ENCODE assay signal across 7 cellular contexts in the genomic region with DNA sequence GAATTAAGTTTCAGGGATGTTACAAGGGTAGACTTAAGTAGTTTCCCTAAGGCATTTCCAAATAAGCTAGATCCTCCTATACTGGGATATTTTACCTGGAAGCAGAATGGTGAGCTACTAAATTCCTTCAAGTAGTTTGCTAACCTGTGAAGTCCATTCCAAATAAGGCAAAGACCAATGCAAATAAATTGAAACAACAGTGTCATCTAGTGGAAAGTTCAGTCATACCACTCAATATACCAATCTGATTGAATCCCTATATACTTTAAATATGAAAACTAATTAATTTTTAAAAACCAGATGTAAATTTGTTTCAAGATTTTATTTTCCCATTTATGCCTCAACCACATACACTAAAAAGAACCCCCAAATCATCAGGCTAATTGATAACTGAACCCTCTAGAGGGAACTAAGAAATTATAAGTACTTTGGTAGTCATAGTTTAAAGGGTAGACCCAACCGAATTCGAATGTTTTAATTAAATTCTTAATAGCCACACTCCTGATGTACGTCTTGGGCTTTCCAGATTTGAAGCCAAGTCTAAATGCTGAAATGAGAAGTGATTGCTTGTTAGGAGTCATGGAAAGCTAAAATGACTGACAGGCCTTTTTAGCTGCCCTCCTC.
DNase-seq lines count a peak whose midpoint lies in the region; ATAC-seq and TF ChIP-seq lines count a peak whose summit lies in the region.

No MANE protein-coding gene starts in this region.

- in situ Hi-C loops in HAP-1 (cut with MboI; ENCODE audit: low sequenced_read_pairs): no loop called here

- H3K4me3 Mint-ChIP-seq in progenitor cell of endocrine pancreas (ENCODE audit: low read depth): no peak overlapping the region

- H3K4me1 Mint-ChIP-seq in progenitor cell of endocrine pancreas (ENCODE audit: low read depth): peaks cover 8% of the 10 kb centered on the region

- H3K9me3 Mint-ChIP-seq in progenitor cell of endocrine pancreas (ENCODE audit: low read depth): no peaks in the 10 kb centered on the region

- TF ChIP-seq EP300 in esophagus muscularis mucosa (IDR thresholded peaks at IDR 0.05): no peak

- TF ChIP-seq CTCF in GM12873 (IDR thresholded peaks at IDR 0.05; ENCODE audit: insufficient read depth, low read depth, low read length, missing control alignments) (peak; percentile 56), esophagus muscularis mucosa (IDR thresholded peaks at IDR 0.05) (peak; percentile 47 to 54 (median 53)), progenitor cell of endocrine pancreas (IDR thresholded peaks at IDR 0.05; ENCODE audit: unreplicated experiment) (peak; percentile 74)

- H3K4me1 ChIP-seq in esophagus muscularis mucosa: no peaks in the 10 kb centered on the region
- peaks cover 10% of the 10 kb centered on the region for H3K4me1 ChIP-seq in HAP-1

- peak; percentile 66 for ATAC-seq in HG03378 (IDR thresholded peaks at IDR 0.05; ENCODE audit: unreplicated experiment)

- 68% methylated on average over 3 of the region's 3 CpGs for WGBS in esophagus muscularis mucosa

- no peaks in the 10 kb centered on the region for H3K36me3 Mint-ChIP-seq in progenitor cell of endocrine pancreas (ENCODE audit: insufficient read depth)

- H3K27me3 Mint-ChIP-seq in progenitor cell of endocrine pancreas: no peaks in the 10 kb centered on the region

- H3K27ac Mint-ChIP-seq in progenitor cell of endocrine pancreas: no peak overlapping the region

- no peak overlapping the region for H3K27ac ChIP-seq in esophagus muscularis mucosa (replicated peaks in 1 of 4)

- no peak overlapping the region for H3K4me3 ChIP-seq in esophagus muscularis mucosa
- no peak overlapping the region for H3K4me3 ChIP-seq in HAP-1

- intact Hi-C loops in esophagus muscularis mucosa (cut with DNase I): no loop called here

- TF ChIP-seq POLR2A in esophagus muscularis mucosa (IDR thresholded peaks at IDR 0.05; ENCODE audit: low read depth): no peak

- H3K36me3 ChIP-seq in esophagus muscularis mucosa (no peaks in the 10 kb centered on the region), HAP-1 (replicated peaks) (no peaks in the 10 kb centered on the region)

- peak; percentile 72 for DNase-seq in OCI-M1 (lab: John Stamatoyannopoulos, UW)
- DNase-seq in esophagus muscularis mucosa (ENCODE audit: extremely low spot score): peak; percentile 12
- DNase-seq in progenitor cell of endocrine pancreas (ENCODE audit: low spot score, unreplicated experiment): no peak
- no peak for DNase-seq in activated CD8-positive, alpha-beta memory T cell treated with anti-CD3 and anti-CD28 coated beads, Interleukin-2, amount 50 U/mL, for 48 hours
- no peak for DNase-seq in HAP-1 (ENCODE audit: low spot score in 2 of 2)

- H3K9me3 ChIP-seq in esophagus muscularis mucosa (no peaks in the 10 kb centered on the region), HAP-1 (no peaks in the 10 kb centered on the region)

- no peaks in the 10 kb centered on the region for H3K27me3 ChIP-seq in esophagus muscularis mucosa
- peaks cover 2% of the 10 kb centered on the region; the same call in 1 of the 2 replicates for H3K27me3 ChIP-seq in HAP-1 (ENCODE audit: low read depth)

Comparison
In these comparisons a context has a peak if more than half of its experiments do, and no peak if none do; other contexts are left out.
1. DNase-seq: peak in OCI-M1 (single experiment) and esophagus muscularis mucosa (single experiment); none in progenitor cell of endocrine pancreas (single experiment), activated CD8-positive, alpha-beta memory T cell treated with anti-CD3 and anti-CD28 coated beads, Interleukin-2, amount 50 U/mL, for 48 hours (single experiment) and HAP-1 (0 of 2).
2. Peak in every context shown above with its lines, with median percentiles within 50 percentile points of each other: CTCF ChIP-seq.